ENCODE assay signal across 9 cellular contexts in the genomic region with DNA sequence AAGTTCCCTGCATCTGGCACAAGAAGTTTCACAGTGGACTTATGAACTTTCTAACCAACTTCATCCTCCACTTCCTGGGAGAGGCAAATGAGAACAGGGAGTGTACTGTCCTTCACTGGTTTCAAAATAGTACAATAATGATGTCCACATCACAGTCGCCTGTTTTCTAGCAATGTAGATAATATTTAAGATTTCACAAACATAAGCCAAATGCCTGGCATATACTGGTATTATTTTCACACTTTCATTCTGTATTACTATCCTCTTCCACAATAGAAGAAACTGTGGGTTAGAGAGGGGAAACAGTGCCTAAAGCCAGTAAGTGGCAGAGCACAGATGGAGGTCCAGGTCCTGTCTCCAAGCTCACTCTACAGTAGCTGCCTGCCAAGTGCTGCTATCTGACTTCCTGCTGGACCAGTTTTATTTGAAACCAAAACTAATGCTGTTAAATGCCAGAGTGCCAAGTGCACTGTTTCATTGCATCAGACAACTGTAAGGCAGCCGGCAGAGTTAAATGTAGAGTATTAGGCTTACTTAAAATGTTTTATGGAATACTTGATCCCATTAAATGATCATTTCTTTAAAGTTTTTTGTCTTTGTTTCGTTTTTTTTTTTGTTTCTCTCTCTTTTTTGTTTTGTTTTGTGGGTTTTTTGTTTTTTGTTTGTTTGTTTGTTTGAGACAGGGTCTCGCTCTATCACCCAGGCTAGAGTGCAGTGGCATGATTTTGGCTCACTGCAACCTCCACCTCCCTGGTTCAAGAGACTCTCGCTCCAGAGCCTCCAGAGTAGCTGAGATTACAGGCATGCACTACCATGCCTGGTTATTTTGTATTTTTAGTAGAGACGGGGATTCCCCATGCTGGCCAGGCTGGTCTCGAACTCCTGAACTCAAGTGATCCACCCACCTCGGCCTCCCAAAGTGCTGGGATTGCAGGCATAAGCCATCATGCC. TPM values are rescaled to one million over a fixed set of nuclear protein-coding genes. Genes with fewer than 3 reads are reported as not detected.
A peak's percentile ranks its signal among the peaks of the same experiment; 100 is the strongest.
DNase-seq lines count a peak whose midpoint lies in the region; ATAC-seq and TF ChIP-seq lines count a peak whose summit lies in the region.
"Had no signal": no experiment of that assay in that cellular context is flagged by ENCODE, and none has a peak within 500 bp of the region (broad histone marks: within the 10 kb centered on the region; RNA-seq: fewer than 3 reads in every experiment).

No MANE protein-coding gene starts in this region.

- no peak for TF ChIP-seq CTCF in LNCaP clone FGC (IDR thresholded peaks at IDR 0.05; ENCODE audit: control insufficient read depth, extremely low read depth, insufficient read depth)
- TF ChIP-seq CTCF in brain (conservative IDR thresholded peaks at IDR 0.05), result no peak
- TF ChIP-seq CTCF in liver (IDR thresholded peaks at IDR 0.05; ENCODE audit: low read depth, low read length, missing input control), result no peak

- no peaks in the 10 kb centered on the region for H3K9me3 Mint-ChIP-seq in brain

- ATAC-seq in GM21381 (IDR thresholded peaks at IDR 0.05; ENCODE audit: unreplicated experiment) (no peak), HG03045 (IDR thresholded peaks at IDR 0.05; ENCODE audit: unreplicated experiment) (no peak), HG02763 (IDR thresholded peaks at IDR 0.05; ENCODE audit: unreplicated experiment) (no peak)

- peaks cover under 1% of the 10 kb centered on the region for H3K79me2 ChIP-seq in ACC112 (ENCODE audit: control insufficient read depth, insufficient read depth, low read length, unreplicated experiment)

- H3K4me3 ChIP-seq in ACC112 (ENCODE audit: low read depth, low read length) (no peak overlapping the region), LNCaP clone FGC (ENCODE audit: low read depth, low read length) (0 out of 2 replicates have a peak overlapping the region, but pooled peaks have one; percentile 6), liver (ENCODE audit: low read depth in 1 of 3, low read length in 3 of 3) (no peak overlapping the region)
- H3K4me3 ChIP-seq: SJSA1 had no signal

- H3K27ac Mint-ChIP-seq in brain, result peak overlapping the region in 4 of 5 experiments; percentile 49 to 80 (median 74)

- no peaks in the 10 kb centered on the region for H3K36me3 Mint-ChIP-seq in brain

- H3K4me1 Mint-ChIP-seq in brain, result peaks cover 12% of the 10 kb centered on the region

- peak overlapping the region; percentile 20 for H2AFZ ChIP-seq in ACC112 (ENCODE audit: low read length, unreplicated experiment)

- H3K27ac ChIP-seq in ACC112 (ENCODE audit: low read depth, low read length), result peak overlapping the region; percentile 15; the same call in 1 of the 2 replicates
- peak overlapping the region in 1 of 2 donors; percentile 2 for H3K27ac ChIP-seq in liver (ENCODE audit: low read depth in 1 of 2, low read length in 2 of 2)
- H3K27ac ChIP-seq: SJSA1 had no signal

- H3K4me1 ChIP-seq in ACC112 (ENCODE audit: control insufficient read depth, insufficient read depth, low read length, unreplicated experiment) (peaks cover 10% of the 10 kb centered on the region), liver (ENCODE audit: control insufficient read depth in 4 of 4, insufficient read depth in 4 of 4, low read length in 3 of 4) (peaks cover 5 to 44% (median 33%) of the 10 kb centered on the region in 4 donors)
- H3K4me1 ChIP-seq: SJSA1 had no signal

- H3K9me3 ChIP-seq in liver (ENCODE audit: control insufficient read depth in 4 of 4, low read length in 3 of 4), result no peaks in the 10 kb centered on the region
- H3K9me3 ChIP-seq: SJSA1 had no signal

- H3K36me3 ChIP-seq in ACC112 (ENCODE audit: insufficient read depth, low read length), result no peaks in the 10 kb centered on the region
- H3K36me3 ChIP-seq in liver (ENCODE audit: control insufficient read depth in 4 of 4, insufficient read depth in 3 of 4, low read depth in 1 of 4, low read length in 3 of 4), result no peaks in the 10 kb centered on the region
- H3K36me3 ChIP-seq: SJSA1 had no signal

- peaks cover 4% of the 10 kb centered on the region for H3K27me3 Mint-ChIP-seq in brain

- peak in 1 of 2 donors; percentile 40 for TF ChIP-seq RAD21 in liver (IDR thresholded peaks at IDR 0.05)

- H3K27me3 ChIP-seq in ACC112 (ENCODE audit: insufficient read depth, low read length) (no peaks in the 10 kb centered on the region), liver (ENCODE audit: control insufficient read depth in 4 of 4, insufficient read depth in 4 of 4, low read length in 3 of 4) (no peaks in the 10 kb centered on the region)
- H3K27me3 ChIP-seq: SJSA1 had no signal

- peak; percentile 93 for DNase-seq in LNCaP clone FGC (ENCODE audit: low read depth)
- DNase-seq in midbrain (lab: John Stamatoyannopoulos, UW), result no peak

- no peak overlapping the region for H3K9ac ChIP-seq in liver (ENCODE audit: low read depth in 1 of 2, low read length in 2 of 2)

- H3K4me3 Mint-ChIP-seq in brain, result peak overlapping the region in 2 of 5 experiments; percentile 3 to 49

- 42% methylated on average over 8 of the region's 8 CpGs for WGBS in liver

TF ChIP-seq in liver, 16 proteins besides CTCF, POLR2A, EP300 and RAD21:
- TF ChIP-seq FOXA1 (IDR thresholded peaks at IDR 0.05), result no peak
- TF ChIP-seq, protein P1, sequence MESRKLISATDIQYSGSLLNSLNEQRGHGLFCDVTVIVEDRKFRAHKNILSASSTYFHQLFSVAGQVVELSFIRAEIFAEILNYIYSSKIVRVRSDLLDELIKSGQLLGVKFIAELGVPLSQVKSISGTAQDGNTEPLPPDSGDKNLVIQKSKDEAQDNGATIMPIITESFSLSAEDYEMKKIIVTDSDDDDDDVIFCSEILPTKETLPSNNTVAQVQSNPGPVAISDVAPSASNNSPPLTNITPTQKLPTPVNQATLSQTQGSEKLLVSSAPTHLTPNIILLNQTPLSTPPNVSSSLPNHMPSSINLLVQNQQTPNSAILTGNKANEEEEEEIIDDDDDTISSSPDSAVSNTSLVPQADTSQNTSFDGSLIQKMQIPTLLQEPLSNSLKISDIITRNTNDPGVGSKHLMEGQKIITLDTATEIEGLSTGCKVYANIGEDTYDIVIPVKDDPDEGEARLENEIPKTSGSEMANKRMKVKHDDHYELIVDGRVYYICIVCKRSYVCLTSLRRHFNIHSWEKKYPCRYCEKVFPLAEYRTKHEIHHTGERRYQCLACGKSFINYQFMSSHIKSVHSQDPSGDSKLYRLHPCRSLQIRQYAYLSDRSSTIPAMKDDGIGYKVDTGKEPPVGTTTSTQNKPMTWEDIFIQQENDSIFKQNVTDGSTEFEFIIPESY (IDR thresholded peaks at IDR 0.05), result peak; percentile 20
- TF ChIP-seq, protein P2, sequence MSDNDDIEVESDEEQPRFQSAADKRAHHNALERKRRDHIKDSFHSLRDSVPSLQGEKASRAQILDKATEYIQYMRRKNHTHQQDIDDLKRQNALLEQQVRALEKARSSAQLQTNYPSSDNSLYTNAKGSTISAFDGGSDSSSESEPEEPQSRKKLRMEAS (IDR thresholded peaks at IDR 0.05), result peak; percentile 14
- peak; percentile 11 to 24 for TF ChIP-seq JUND (IDR thresholded peaks at IDR 0.05)
- TF ChIP-seq, protein P3, sequence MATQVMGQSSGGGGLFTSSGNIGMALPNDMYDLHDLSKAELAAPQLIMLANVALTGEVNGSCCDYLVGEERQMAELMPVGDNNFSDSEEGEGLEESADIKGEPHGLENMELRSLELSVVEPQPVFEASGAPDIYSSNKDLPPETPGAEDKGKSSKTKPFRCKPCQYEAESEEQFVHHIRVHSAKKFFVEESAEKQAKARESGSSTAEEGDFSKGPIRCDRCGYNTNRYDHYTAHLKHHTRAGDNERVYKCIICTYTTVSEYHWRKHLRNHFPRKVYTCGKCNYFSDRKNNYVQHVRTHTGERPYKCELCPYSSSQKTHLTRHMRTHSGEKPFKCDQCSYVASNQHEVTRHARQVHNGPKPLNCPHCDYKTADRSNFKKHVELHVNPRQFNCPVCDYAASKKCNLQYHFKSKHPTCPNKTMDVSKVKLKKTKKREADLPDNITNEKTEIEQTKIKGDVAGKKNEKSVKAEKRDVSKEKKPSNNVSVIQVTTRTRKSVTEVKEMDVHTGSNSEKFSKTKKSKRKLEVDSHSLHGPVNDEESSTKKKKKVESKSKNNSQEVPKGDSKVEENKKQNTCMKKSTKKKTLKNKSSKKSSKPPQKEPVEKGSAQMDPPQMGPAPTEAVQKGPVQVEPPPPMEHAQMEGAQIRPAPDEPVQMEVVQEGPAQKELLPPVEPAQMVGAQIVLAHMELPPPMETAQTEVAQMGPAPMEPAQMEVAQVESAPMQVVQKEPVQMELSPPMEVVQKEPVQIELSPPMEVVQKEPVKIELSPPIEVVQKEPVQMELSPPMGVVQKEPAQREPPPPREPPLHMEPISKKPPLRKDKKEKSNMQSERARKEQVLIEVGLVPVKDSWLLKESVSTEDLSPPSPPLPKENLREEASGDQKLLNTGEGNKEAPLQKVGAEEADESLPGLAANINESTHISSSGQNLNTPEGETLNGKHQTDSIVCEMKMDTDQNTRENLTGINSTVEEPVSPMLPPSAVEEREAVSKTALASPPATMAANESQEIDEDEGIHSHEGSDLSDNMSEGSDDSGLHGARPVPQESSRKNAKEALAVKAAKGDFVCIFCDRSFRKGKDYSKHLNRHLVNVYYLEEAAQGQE (IDR thresholded peaks at IDR 0.05), result peak; percentile 31
- peak; percentile 34 to 53 for TF ChIP-seq HNF4A (conservative IDR thresholded peaks at IDR 0.05)
- no peak for TF ChIP-seq HNF4G (IDR thresholded peaks at IDR 0.05)
- peak in 1 of 2 donors; percentile 28 for TF ChIP-seq GABPA (IDR thresholded peaks at IDR 0.05 in 1 of 2, conservative IDR thresholded peaks at IDR 0.05 in 1 of 2)
- TF ChIP-seq RXRA (IDR thresholded peaks at IDR 0.05), result peak in 1 of 2 donors; percentile 26
- TF ChIP-seq, protein P4, sequence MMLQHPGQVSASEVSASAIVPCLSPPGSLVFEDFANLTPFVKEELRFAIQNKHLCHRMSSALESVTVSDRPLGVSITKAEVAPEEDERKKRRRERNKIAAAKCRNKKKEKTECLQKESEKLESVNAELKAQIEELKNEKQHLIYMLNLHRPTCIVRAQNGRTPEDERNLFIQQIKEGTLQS (IDR thresholded peaks at IDR 0.05), result peak; percentile 80
- TF ChIP-seq EGR1 (IDR thresholded peaks at IDR 0.05; ENCODE audit: low read depth in 2 of 2), result peak in 1 of 2 donors; percentile 18
- TF ChIP-seq FOXA2 (IDR thresholded peaks at IDR 0.05), result no peak
- TF ChIP-seq SP1 (IDR thresholded peaks at IDR 0.05), result no peak
- TF ChIP-seq TAF1 (conservative IDR thresholded peaks at IDR 0.05), result no peak
- peak; percentile 38 for TF ChIP-seq YY1 (IDR thresholded peaks at IDR 0.05)

RNA-seq across cellular contexts. Expression of a gene that starts 15.1 kb away (rescaled TPM):
- polyA plus RNA-seq in brain (ENCODE audit: insufficient read depth, low read depth, low replicate concordance) (4.3 TPM), liver (10 to 100 TPM; 23.2 to 49.6 TPM)
- total RNA-seq in liver, result 100 to 1,000 TPM in 1 of 2 donors, 10 to 100 TPM in 1; 16.3 to 114 TPM
